In genomic region chr2:235859651-235860050, GRCh38 we compare ENCODE assay signal across 18 cellular contexts.
DNase-seq lines count a peak whose midpoint lies in the region; ATAC-seq and TF ChIP-seq lines count a peak whose summit lies in the region.
"Had no signal": no experiment of that assay in that cellular context is flagged by ENCODE, and none has a peak within 500 bp of the region (broad histone marks: within the 10 kb centered on the region; RNA-seq: fewer than 3 reads in every experiment).

No MANE protein-coding gene starts in this region.

- POLR2A ChIA-PET in Caco-2 (lab: Charles Lee): no interaction called here

- no peak overlapping the region for H4K91ac ChIP-seq in trophoblast cell (ENCODE audit: low read depth, low read length)

- no peaks in the 10 kb centered on the region for H3K4me1 Mint-ChIP-seq in Caco-2 (ENCODE audit: low read depth, unreplicated experiment)
- H3K4me1 Mint-ChIP-seq: activated T-helper 17 cell treated with anti-CD3 and anti-CD28 coated beads, Interleukin-2, amount 50 U/mL, for 72 hours had no signal

- no peak overlapping the region for H4K12ac ChIP-seq in trophoblast cell (ENCODE audit: low read depth, low read length)

- H3K4me1 ChIP-seq in right atrium auricular region (peaks cover 0 to 35% of the 10 kb centered on the region in 2 donors), trophoblast cell (ENCODE audit: control insufficient read depth in 1 of 2, insufficient read depth in 2 of 2, low read length in 2 of 2) (no peaks in the 10 kb centered on the region), Caco-2 (no peaks in the 10 kb centered on the region)
- H3K4me1 ChIP-seq: adrenal gland, gastroesophageal sphincter had no signal

- intact Hi-C loops in Caco-2 (cut with micrococcal nuclease; ENCODE audit: unreplicated experiment): no loop called here

- H3K4me3 ChIP-seq in choroid plexus epithelial cell (ENCODE audit: low read depth, low read length) (no peak overlapping the region), right atrium auricular region (no peak overlapping the region), trophoblast cell (ENCODE audit: low read depth, low read length) (no peak overlapping the region), Caco-2 (ENCODE audit: low read depth, low read length) (no peak overlapping the region)
- H3K4me3 ChIP-seq: adrenal gland, gastroesophageal sphincter had no signal

- CTCF ChIA-PET in Caco-2 (lab: Charles Lee): no interaction called here

- no peaks in the 10 kb centered on the region for H3K9me3 Mint-ChIP-seq in Caco-2 (ENCODE audit: unreplicated experiment)
- H3K9me3 Mint-ChIP-seq: activated T-helper 17 cell treated with anti-CD3 and anti-CD28 coated beads, Interleukin-2, amount 50 U/mL, for 72 hours; natural killer cell treated with Interleukin-12 subunit alpha and Interleukin-12 subunit beta and Interleukin-15 and Interleukin-18, amount 100 ng/mL, for 72 hours; T-helper 2 cell treated with Interferon-gamma antibody and Interleukin-4, amounts not matched to agents 5 μg/mL and 100 μg/mL, for 36 hours had no signal

- H3K27ac ChIP-seq in right atrium auricular region (peak overlapping the region; percentile 51 to 52), trophoblast cell (ENCODE audit: low read depth, low read length) (no peak overlapping the region)
- H3K27ac ChIP-seq: adrenal gland, gastroesophageal sphincter had no signal

- no peak overlapping the region for H3K4me2 ChIP-seq in trophoblast cell (ENCODE audit: low read length)

- H3K36me3 Mint-ChIP-seq in Caco-2 (ENCODE audit: insufficient read depth, unreplicated experiment): no peaks in the 10 kb centered on the region
- H3K36me3 Mint-ChIP-seq: natural killer cell treated with Interleukin-12 subunit alpha and Interleukin-12 subunit beta and Interleukin-15 and Interleukin-18, amount 100 ng/mL, for 72 hours had no signal

- H3K9me3 ChIP-seq in right atrium auricular region (no peaks in the 10 kb centered on the region), trophoblast cell (ENCODE audit: insufficient read depth, low read depth, low read length) (no peaks in the 10 kb centered on the region), Caco-2 (no peaks in the 10 kb centered on the region)
- H3K9me3 ChIP-seq: adrenal gland, gastroesophageal sphincter had no signal

- no TSS peak for BruUV-seq in Caco-2 (replicated peaks; lab: Mats Ljungman, UMichigan)

- H3K27me3 ChIP-seq in right atrium auricular region (no peaks in the 10 kb centered on the region), trophoblast cell (ENCODE audit: insufficient read depth, low read length) (no peaks in the 10 kb centered on the region), Caco-2 (replicated peaks; ENCODE audit: control insufficient read depth, insufficient read depth, low read length) (no peaks in the 10 kb centered on the region)
- H3K27me3 ChIP-seq: adrenal gland, gastroesophageal sphincter had no signal

- H3K23ac ChIP-seq in trophoblast cell (ENCODE audit: low read length): no peak overlapping the region

- H2AK5ac ChIP-seq in trophoblast cell (ENCODE audit: low read length): no peak overlapping the region

- H3K4me3 Mint-ChIP-seq in Caco-2 (ENCODE audit: unreplicated experiment): no peak overlapping the region
- H3K4me3 Mint-ChIP-seq: activated T-helper 17 cell treated with anti-CD3 and anti-CD28 coated beads, Interleukin-2, amount 50 U/mL, for 72 hours; natural killer cell treated with Interleukin-12 subunit alpha and Interleukin-12 subunit beta and Interleukin-15 and Interleukin-18, amount 100 ng/mL, for 72 hours; T-helper 2 cell treated with Interferon-gamma antibody and Interleukin-4, amounts not matched to agents 5 μg/mL and 100 μg/mL, for 36 hours had no signal

- no peaks in the 10 kb centered on the region for H3K27me3 Mint-ChIP-seq in Caco-2 (ENCODE audit: insufficient read depth, unreplicated experiment)

- WGBS in trophoblast cell (ENCODE audit: extremely low coverage, insufficient coverage, insufficient read length): no CpG with 5 or more reads among the region's 8 CpGs

- H3K79me1 ChIP-seq in trophoblast cell (ENCODE audit: low read length): no peaks in the 10 kb centered on the region

- TF ChIP-seq CTCF in choroid plexus epithelial cell (conservative IDR thresholded peaks at IDR 0.05; ENCODE audit: low read depth, low read length) (peak; percentile 36), right atrium auricular region (IDR thresholded peaks at IDR 0.05) (no peak), Caco-2 (IDR thresholded peaks at IDR 0.05; ENCODE audit: insufficient read depth in 1 of 2, low read depth in 1 of 2, low read length in 1 of 2, severe bottlenecking in 1 of 2, unreplicated experiment in 1 of 2) (no peak)

- no peaks in the 10 kb centered on the region for H3K36me3 ChIP-seq in right atrium auricular region
- H3K36me3 ChIP-seq in trophoblast cell (ENCODE audit: control insufficient read depth in 1 of 2, insufficient read depth in 2 of 2, low read length in 2 of 2): no peaks in the 10 kb centered on the region
- no peaks in the 10 kb centered on the region for H3K36me3 ChIP-seq in Caco-2 (ENCODE audit: control insufficient read depth, insufficient read depth, low read length)
- H3K36me3 ChIP-seq: adrenal gland, gastroesophageal sphincter had no signal

- no peak overlapping the region for H3K14ac ChIP-seq in trophoblast cell (ENCODE audit: low read length)

- no peak overlapping the region for H2BK5ac ChIP-seq in trophoblast cell (ENCODE audit: low read depth, low read length, poor library complexity)

- H2BK12ac ChIP-seq in trophoblast cell (ENCODE audit: low read length): no peak overlapping the region

- no peak overlapping the region for H3K4ac ChIP-seq in trophoblast cell (ENCODE audit: low read depth, low read length)

- ATAC-seq in HG03342 (IDR thresholded peaks at IDR 0.05; ENCODE audit: unreplicated experiment): no peak
- ATAC-seq: activated T-helper 17 cell treated with anti-CD3 and anti-CD28 coated beads, Interleukin-2, amount 50 U/mL, for 72 hours; gastroesophageal sphincter; natural killer cell treated with Interleukin-12 subunit alpha and Interleukin-12 subunit beta and Interleukin-15 and Interleukin-18, amount 100 ng/mL, for 72 hours had no signal

- H2AFZ ChIP-seq in trophoblast cell (ENCODE audit: insufficient read depth, low read length, poor library complexity): no peak overlapping the region

- DNase-seq in NCI-H2227 (lab: John Stamatoyannopoulos, UW; ENCODE audit: unreplicated experiment): peak; percentile 57
- DNase-seq in choroid plexus epithelial cell (ENCODE audit: low read depth): peak; percentile 84
- DNase-seq in right atrium auricular region (ENCODE audit: low spot score): peak; percentile 66
- peak; percentile 3 to 15 for DNase-seq in trophoblast cell
- DNase-seq in Caco-2: no peak
- no peak for DNase-seq in HuH-7.5 (ENCODE audit: low spot score)
- no peak for DNase-seq in COR-L47 (lab: John Stamatoyannopoulos, UW)
- DNase-seq: activated CD4-positive, CD25-positive, alpha-beta regulatory T cell treated with anti-CD3 and anti-CD28 coated beads, Interleukin-2, amount 50 U/mL, for 72 hours; mammary epithelial cell; NCI-H1436; SIG-M5; stimulated activated CD4-positive, alpha-beta T cell treated with anti-CD3 and anti-CD28 coated beads, Interleukin-2, amount 100 ng/mL, for 24 hours had no signal

- no peaks in the 10 kb centered on the region for H3K79me2 ChIP-seq in trophoblast cell (ENCODE audit: control insufficient read depth, insufficient read depth, low read length, poor library complexity)

- H3K27ac Mint-ChIP-seq in Caco-2 (ENCODE audit: unreplicated experiment): no peak overlapping the region
- H3K27ac Mint-ChIP-seq: activated T-helper 17 cell treated with anti-CD3 and anti-CD28 coated beads, Interleukin-2, amount 50 U/mL, for 72 hours; natural killer cell treated with Interleukin-12 subunit alpha and Interleukin-12 subunit beta and Interleukin-15 and Interleukin-18, amount 100 ng/mL, for 72 hours; T-helper 2 cell treated with Interferon-gamma antibody and Interleukin-4, amounts not matched to agents 5 μg/mL and 100 μg/mL, for 36 hours had no signal

- H3K9ac ChIP-seq in trophoblast cell (ENCODE audit: low read length): peak overlapping the region; percentile 43

- H3K18ac ChIP-seq in trophoblast cell (ENCODE audit: low read length): no peak overlapping the region

- no peak overlapping the region for H4K8ac ChIP-seq in trophoblast cell (ENCODE audit: low read depth, low read length)

- no peak overlapping the region for H2BK120ac ChIP-seq in trophoblast cell (ENCODE audit: insufficient read depth, low read length, poor library complexity)

Comparison
In these comparisons a context has a peak if more than half of its experiments do, and no peak if none do; other contexts are left out.
1. DNase-seq: peak in NCI-H2227 (single experiment), choroid plexus epithelial cell (single experiment), right atrium auricular region (single experiment) and trophoblast cell (2 of 2); none in Caco-2 (0 of 2), HuH-7.5 (single experiment) and COR-L47 (single experiment).